In genomic region chr7:40755438-40755837, GRCh38 we compare ENCODE assay signal across 1 cellular context.
A peak's percentile ranks its signal among the peaks of the same experiment; 100 is the strongest.
TF ChIP-seq lines count a peak whose summit lies in the region.

No MANE protein-coding gene starts in this region.

TF ChIP-seq in HepG2, 621 proteins besides CTCF, POLR2A, EP300 and RAD21 (continued from another document and continues in another):
- TF ChIP-seq ZNF770 (CRISPR knock-in tag; IDR thresholded peaks at IDR 0.05) = no peak
- TF ChIP-seq ZNF260 (CRISPR knock-in tag; IDR thresholded peaks at IDR 0.05; ENCODE audit: borderline replicate concordance, low read depth) = no peak
- TF ChIP-seq ZNF883 (CRISPR knock-in tag; IDR thresholded peaks at IDR 0.05; ENCODE audit: not compliant biosample characterization) = no peak
- no peak for TF ChIP-seq ARNTL (CRISPR knock-in tag; IDR thresholded peaks at IDR 0.05)
- TF ChIP-seq MED13 (CRISPR knock-in tag; IDR thresholded peaks at IDR 0.05) = no peak
- TF ChIP-seq DPF2 (CRISPR knock-in tag; IDR thresholded peaks at IDR 0.05; ENCODE audit: borderline replicate concordance, low read depth) = peak; percentile 54; the same call in 1 of the 2 replicates
- no peak for TF ChIP-seq PRDM15 (CRISPR knock-in tag; IDR thresholded peaks at IDR 0.05)
- no peak; the same call in 1 of the 2 replicates for TF ChIP-seq ZNF713 (CRISPR knock-in tag; IDR thresholded peaks at IDR 0.05)
- TF ChIP-seq ESRRA (CRISPR knock-in tag; IDR thresholded peaks at IDR 0.05; ENCODE audit: low read depth) = peak; percentile 72
- TF ChIP-seq ZNF546 (CRISPR knock-in tag; conservative IDR thresholded peaks at IDR 0.05) = no peak
- TF ChIP-seq GABPB1 (CRISPR knock-in tag; IDR thresholded peaks at IDR 0.05) = peak; percentile 30; the same call in 1 of the 2 replicates
- peak; percentile 89; the same call in 1 of the 2 replicates for TF ChIP-seq EHMT2 (IDR thresholded peaks at IDR 0.05; ENCODE audit: borderline replicate concordance, low read depth, low read length)
- peak; percentile 51; the same call in 1 of the 2 replicates for TF ChIP-seq ZNF792 (CRISPR knock-in tag; IDR thresholded peaks at IDR 0.05)
- no peak; the same call in 1 of the 2 replicates for TF ChIP-seq PPARG (CRISPR knock-in tag; conservative IDR thresholded peaks at IDR 0.05)
- no peak for TF ChIP-seq ZNF33A (CRISPR knock-in tag; IDR thresholded peaks at IDR 0.05; ENCODE audit: borderline replicate concordance)
- peak; percentile 48; the same call in 1 of the 2 replicates for TF ChIP-seq ZNF614 (CRISPR knock-in tag; IDR thresholded peaks at IDR 0.05; ENCODE audit: borderline replicate concordance)
- no peak for TF ChIP-seq PAF1 (CRISPR knock-in tag; IDR thresholded peaks at IDR 0.05)
- TF ChIP-seq ZSCAN9 (CRISPR knock-in tag; IDR thresholded peaks at IDR 0.05; ENCODE audit: borderline replicate concordance) = no peak
- 0 out of 2 replicates have a peak, but pooled peaks have one; percentile 33 for TF ChIP-seq ZSCAN21 (CRISPR knock-in tag; IDR thresholded peaks at IDR 0.05; ENCODE audit: borderline replicate concordance)
- TF ChIP-seq MEIS2 (CRISPR knock-in tag; IDR thresholded peaks at IDR 0.05) = peak; percentile 70
- TF ChIP-seq ZFYVE20 (CRISPR knock-in tag; IDR thresholded peaks at IDR 0.05; ENCODE audit: borderline replicate concordance, low read depth) = no peak
- TF ChIP-seq USF2 (IDR thresholded peaks at IDR 0.05; ENCODE audit: low read depth, low read length) = no peak
- no peak for TF ChIP-seq USF2 (CRISPR knock-in tag; IDR thresholded peaks at IDR 0.05; ENCODE audit: borderline replicate concordance)
- 0 out of 2 replicates have a peak, but pooled peaks have one; percentile 37 for TF ChIP-seq ZNF430 (CRISPR knock-in tag; IDR thresholded peaks at IDR 0.05)
- TF ChIP-seq KMT2B (CRISPR knock-in tag; IDR thresholded peaks at IDR 0.05) = no peak
- no peak for TF ChIP-seq ZNF777 (CRISPR knock-in tag; IDR thresholded peaks at IDR 0.05)
- no peak for TF ChIP-seq ZNF318 (CRISPR knock-in tag; IDR thresholded peaks at IDR 0.05)
- TF ChIP-seq GMEB2 (CRISPR knock-in tag; IDR thresholded peaks at IDR 0.05; ENCODE audit: low read depth) = no peak
- TF ChIP-seq PHB2 (IDR thresholded peaks at IDR 0.05; ENCODE audit: partially characterized antibody) = no peak
- TF ChIP-seq MED8 (CRISPR knock-in tag; IDR thresholded peaks at IDR 0.05; ENCODE audit: insufficient replicate concordance) = no peak
- TF ChIP-seq RERE (CRISPR knock-in tag; IDR thresholded peaks at IDR 0.05; ENCODE audit: low read depth) = no peak
- 0 out of 2 replicates have a peak, but pooled peaks have one; percentile 27 for TF ChIP-seq ZNF816 (CRISPR knock-in tag; IDR thresholded peaks at IDR 0.05; ENCODE audit: borderline replicate concordance)
